2 cellular contexts compared by ENCODE assay signal in genomic region chr2:100939445-100939844, GRCh38.
TF ChIP-seq lines count a peak whose summit lies in the region.

No MANE protein-coding gene starts in this region.

TF ChIP-seq in liver, 16 proteins besides CTCF, POLR2A, EP300 and RAD21:
- TF ChIP-seq ZBTB33 (IDR thresholded peaks at IDR 0.05) (no peak), YY1 (IDR thresholded peaks at IDR 0.05) (no peak), NR2F2 (IDR thresholded peaks at IDR 0.05) (no peak), REST (IDR thresholded peaks at IDR 0.05) (no peak), RXRA (IDR thresholded peaks at IDR 0.05) (peak in 1 of 2 donors; percentile 37), FOXA2 (IDR thresholded peaks at IDR 0.05) (peak; percentile 64), FOXA1 (IDR thresholded peaks at IDR 0.05) (peak; percentile 43), ATF3 (IDR thresholded peaks at IDR 0.05) (no peak), HNF4A (conservative IDR thresholded peaks at IDR 0.05) (peak in 1 of 2 donors; percentile 21), JUND (IDR thresholded peaks at IDR 0.05) (no peak)

TF ChIP-seq in HepG2, 621 proteins besides CTCF, POLR2A, EP300 and RAD21 (continued from another document):
- TF ChIP-seq ZNF34 (CRISPR knock-in tag; IDR thresholded peaks at IDR 0.05; ENCODE audit: borderline replicate concordance): no peak
- TF ChIP-seq ZNF569 (CRISPR knock-in tag; IDR thresholded peaks at IDR 0.05; ENCODE audit: borderline replicate concordance): no peak
